Comparison of ENCODE assay signal across 21 cellular contexts in the genomic region with DNA sequence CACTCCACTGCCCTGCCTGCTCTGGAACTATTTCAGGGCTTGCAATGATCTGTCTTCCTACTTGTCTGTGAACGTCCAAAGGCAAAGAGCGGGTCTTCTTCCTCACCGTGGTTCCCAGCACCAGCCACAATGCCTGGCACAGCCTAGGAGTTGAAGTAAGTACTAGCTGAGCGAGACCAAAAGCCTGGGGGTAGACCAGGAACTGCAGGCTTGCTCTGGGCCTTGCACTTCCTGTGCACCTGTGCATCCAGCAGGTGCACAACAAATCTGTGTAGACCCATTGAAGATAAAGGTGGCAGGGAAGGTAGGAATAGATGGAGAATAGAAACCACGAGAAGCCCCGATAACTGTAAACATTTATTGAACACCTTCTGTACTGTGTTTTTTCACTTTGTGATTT. TPM values are rescaled to one million over a fixed set of nuclear protein-coding genes. Genes with fewer than 3 reads are reported as not detected.
"Had no signal": no experiment of that assay in that cellular context is flagged by ENCODE, and none has a peak within 500 bp of the region (broad histone marks: within the 10 kb centered on the region; RNA-seq: fewer than 3 reads in every experiment).

No MANE protein-coding gene starts in this region.

- H3K27me3 ChIP-seq: dorsolateral prefrontal cortex had no signal

- H3K27ac Mint-ChIP-seq: activated CD4-positive, alpha-beta memory T cell treated with anti-CD3 and anti-CD28 coated beads, Interleukin-2, amount 10 ng/mL, durations not matched to agents 7 days and 5 days; activated CD8-positive, alpha-beta memory T cell treated with anti-CD3 and anti-CD28 coated beads, Interleukin-2, amount 10 ng/mL, durations not matched to agents 7 days and 5 days; activated naive CD8-positive, alpha-beta T cell treated with anti-CD3 and anti-CD28 coated beads for 36 hours; activated T-helper 17 cell treated with anti-CD3 and anti-CD28 coated beads, Interleukin-2, amount 50 U/mL, for 72 hours; stimulated activated naive CD8-positive, alpha-beta T cell treated with anti-CD3 and anti-CD28 coated beads, Interleukin-15, amount 100 ng/mL, for 72 hours had no signal

- H3K36me3 ChIP-seq: suprapubic skin, transverse colon had no signal

- DNase-seq: activated CD4-positive, alpha-beta memory T cell treated with anti-CD3 and anti-CD28 coated beads, Interleukin-2, amount 10 ng/mL, durations not matched to agents 7 days and 5 days; activated CD4-positive, alpha-beta T cell treated with anti-CD3 and anti-CD28 coated beads for 48 hours; activated CD4-positive, CD25-positive, alpha-beta regulatory T cell; activated CD8-positive, alpha-beta memory T cell treated with anti-CD3 and anti-CD28 coated beads, Interleukin-2, amount 10 ng/mL, durations not matched to agents 7 days and 5 days; activated naive CD4-positive, alpha-beta T cell; activated naive CD8-positive, alpha-beta T cell treated with anti-CD3 and anti-CD28 coated beads for 36 hours; amniotic stem cell; dorsolateral prefrontal cortex; foreskin melanocyte; hypothalamus; psoas muscle; stimulated activated naive CD8-positive, alpha-beta T cell treated with anti-CD3 and anti-CD28 coated beads, Interleukin-15, amount 100 ng/mL, for 72 hours; T-helper 9 cell; transverse colon had no signal

- H3K4me3 ChIP-seq: psoas muscle, skin epidermis, suprapubic skin, transverse colon had no signal

- H3K9me3 ChIP-seq: psoas muscle, suprapubic skin, transverse colon had no signal

- H3K27ac ChIP-seq: psoas muscle, skin epidermis, suprapubic skin, transverse colon had no signal

- H3K4me3 Mint-ChIP-seq: activated CD4-positive, alpha-beta memory T cell treated with anti-CD3 and anti-CD28 coated beads, Interleukin-2, amount 10 ng/mL, durations not matched to agents 7 days and 5 days; activated CD8-positive, alpha-beta memory T cell treated with anti-CD3 and anti-CD28 coated beads, Interleukin-2, amount 10 ng/mL, durations not matched to agents 7 days and 5 days; activated naive CD8-positive, alpha-beta T cell treated with anti-CD3 and anti-CD28 coated beads for 36 hours; activated T-helper 17 cell treated with anti-CD3 and anti-CD28 coated beads, Interleukin-2, amount 50 U/mL, for 72 hours; stimulated activated naive CD8-positive, alpha-beta T cell treated with anti-CD3 and anti-CD28 coated beads, Interleukin-15, amount 100 ng/mL, for 72 hours had no signal

- H3K27me3 Mint-ChIP-seq: activated T-helper 17 cell treated with anti-CD3 and anti-CD28 coated beads, Interleukin-2, amount 50 U/mL, for 72 hours had no signal

- H3K36me3 Mint-ChIP-seq: activated CD8-positive, alpha-beta memory T cell treated with anti-CD3 and anti-CD28 coated beads, Interleukin-2, amount 10 ng/mL, durations not matched to agents 7 days and 5 days; activated naive CD8-positive, alpha-beta T cell treated with anti-CD3 and anti-CD28 coated beads for 36 hours had no signal

- H3K9me3 Mint-ChIP-seq: activated CD4-positive, alpha-beta memory T cell treated with anti-CD3 and anti-CD28 coated beads, Interleukin-2, amount 10 ng/mL, durations not matched to agents 7 days and 5 days; activated naive CD8-positive, alpha-beta T cell treated with anti-CD3 and anti-CD28 coated beads for 36 hours; activated T-helper 17 cell treated with anti-CD3 and anti-CD28 coated beads, Interleukin-2, amount 50 U/mL, for 72 hours; stimulated activated naive CD8-positive, alpha-beta T cell treated with anti-CD3 and anti-CD28 coated beads, Interleukin-15, amount 100 ng/mL, for 72 hours had no signal

- ATAC-seq: activated CD8-positive, alpha-beta memory T cell treated with anti-CD3 and anti-CD28 coated beads, Interleukin-2, amount 10 ng/mL, durations not matched to agents 7 days and 5 days; activated T-helper 17 cell treated with anti-CD3 and anti-CD28 coated beads, Interleukin-2, amount 50 U/mL, for 72 hours; psoas muscle; right cardiac atrium; stimulated activated naive CD8-positive, alpha-beta T cell treated with anti-CD3 and anti-CD28 coated beads, Interleukin-15, amount 100 ng/mL, for 72 hours had no signal

RNA-seq across cellular contexts. Expression of gene ITGA2B, which starts 30.4 kb away (rescaled TPM):
- total RNA-seq: myocyte had no signal
- polyA plus RNA-seq: keratinocyte had no signal

RNA-seq across cellular contexts. Expression of gene RUNDC3A, which starts 50.6 kb away (rescaled TPM):
- total RNA-seq: lung microvascular endothelial cell had no signal
